Comparison of ENCODE assay signal across 8 cellular contexts in genomic region chr5:127229185-127229889, GRCh38.
A peak's percentile ranks its signal among the peaks of the same experiment; 100 is the strongest.
DNase-seq lines count a peak whose midpoint lies in the region; ATAC-seq and TF ChIP-seq lines count a peak whose summit lies in the region.

No MANE protein-coding gene starts in this region.

- intact Hi-C loops in left ventricle myocardium superior (cut with micrococcal nuclease) (no loop called here), prostate gland (cut with DNase I) (no loop called here), aorta (cut with DNase I) (no loop called here)

- no peaks in the 10 kb centered on the region for H3K79me2 ChIP-seq in SK-N-SH (ENCODE audit: insufficient read depth)

- peak overlapping the region; percentile 65 for H3K4me2 ChIP-seq in SK-N-SH

- H3K27ac ChIP-seq in SK-N-SH (ENCODE audit: low read depth in 2 of 2, low read length in 1 of 2) (no peak overlapping the region), prostate gland (peak overlapping the region; percentile 75 to 83), aorta (ENCODE audit: low read depth in 1 of 2, low read length in 2 of 2) (no peak overlapping the region)

- TF ChIP-seq CTCF in AG09319 (IDR thresholded peaks at IDR 0.05; ENCODE audit: low read depth, low read length) (peak; percentile 23), SK-N-SH (IDR thresholded peaks at IDR 0.05) (no peak), prostate gland (IDR thresholded peaks at IDR 0.05) (peak in 1 of 4 experiments; percentile 25)

- DNase-seq in AG09319 (ENCODE audit: extremely low read depth, low read depth) = no peak
- DNase-seq in SK-N-SH = peak; percentile 77
- peak; percentile 54 for DNase-seq in activated naive CD8-positive, alpha-beta T cell treated with anti-CD3 and anti-CD28 coated beads, Interleukin-2, amount 50 U/mL, for 24 hours
- DNase-seq in left ventricle myocardium superior = peak; percentile 76
- DNase-seq in prostate gland (ENCODE audit: low spot score) = peak; percentile 53
- peak; percentile 82 to 86 for DNase-seq in aorta

- peak overlapping the region; percentile 31; the same call in 1 of the 2 replicates for H3K9ac ChIP-seq in SK-N-SH

- peak overlapping the region; percentile 43 to 48 for H3K4me3 ChIP-seq in SK-N-SH (ENCODE audit: low read depth in 2 of 2, low read length in 1 of 2)
- peak overlapping the region; percentile 53 for H3K4me3 ChIP-seq in prostate gland
- H3K4me3 ChIP-seq in aorta (ENCODE audit: low read length in 2 of 2) = peak overlapping the region; percentile 33 to 63

- peaks cover 7% of the 10 kb centered on the region for H3K4me1 Mint-ChIP-seq in activated naive CD8-positive, alpha-beta T cell treated with anti-CD3 and anti-CD28 coated beads, Interleukin-2, amount 50 U/mL, for 24 hours

- no peaks in the 10 kb centered on the region for H3F3A ChIP-seq in SK-N-SH (replicated peaks; ENCODE audit: insufficient read depth)

- no peaks in the 10 kb centered on the region for H3K36me3 ChIP-seq in SK-N-SH (replicated peaks in 1 of 2; ENCODE audit: control insufficient read depth in 1 of 2, insufficient read depth in 2 of 2, low read length in 1 of 2)
- no peaks in the 10 kb centered on the region for H3K36me3 ChIP-seq in prostate gland
- H3K36me3 ChIP-seq in aorta (ENCODE audit: control insufficient read depth in 1 of 2, insufficient read depth in 2 of 2, low read length in 1 of 2) = no peaks in the 10 kb centered on the region

- WGBS in SK-N-SH (ENCODE audit: low lambda C conversion rate) = 27% methylated on average over 38 of the region's 61 CpGs
- under 1% methylated on average over 44 of the region's 61 CpGs for WGBS in prostate gland
- WGBS in aorta, 2 donors = 0 to 1% methylated on average over 50 to 61 of the region's 61 CpGs

- H3K27me3 ChIP-seq in SK-N-SH (ENCODE audit: insufficient read depth) = no peaks in the 10 kb centered on the region
- H3K27me3 ChIP-seq in prostate gland (replicated peaks; ENCODE audit: insufficient read depth) = no peaks in the 10 kb centered on the region
- H3K27me3 ChIP-seq in aorta (ENCODE audit: control insufficient read depth in 1 of 2, insufficient read depth in 2 of 2, low read length in 1 of 2) = no peaks in the 10 kb centered on the region

- TF ChIP-seq RAD21 in SK-N-SH (IDR thresholded peaks at IDR 0.05; ENCODE audit: low read length) = no peak

- no peaks in the 10 kb centered on the region for H3K9me2 ChIP-seq in SK-N-SH

- H3K4me3 Mint-ChIP-seq in activated naive CD8-positive, alpha-beta T cell treated with anti-CD3 and anti-CD28 coated beads, Interleukin-2, amount 50 U/mL, for 24 hours = peak overlapping the region; percentile 67

- peaks cover 5% of the 10 kb centered on the region for H3K36me3 Mint-ChIP-seq in activated naive CD8-positive, alpha-beta T cell treated with anti-CD3 and anti-CD28 coated beads, Interleukin-2, amount 50 U/mL, for 24 hours (ENCODE audit: low read depth)

- H3K27me3 Mint-ChIP-seq in activated naive CD8-positive, alpha-beta T cell treated with anti-CD3 and anti-CD28 coated beads, Interleukin-2, amount 50 U/mL, for 24 hours = no peaks in the 10 kb centered on the region

- POLR2A ChIA-PET in SK-N-SH (lab: Yijun Ruan, JAX) = no interaction called here

- no peaks in the 10 kb centered on the region for H3K9me3 ChIP-seq in SK-N-SH
- no peaks in the 10 kb centered on the region for H3K9me3 ChIP-seq in prostate gland
- no peaks in the 10 kb centered on the region for H3K9me3 ChIP-seq in aorta (ENCODE audit: control insufficient read depth, low read length)

- H2AFZ ChIP-seq in SK-N-SH (ENCODE audit: low read depth) = peak overlapping the region; percentile 72

- H3K9me3 Mint-ChIP-seq in activated naive CD8-positive, alpha-beta T cell treated with anti-CD3 and anti-CD28 coated beads, Interleukin-2, amount 50 U/mL, for 24 hours = peaks cover 7% of the 10 kb centered on the region

- TF ChIP-seq POLR2A in prostate gland (IDR thresholded peaks at IDR 0.05) = no peak

- H3K4me1 ChIP-seq in SK-N-SH (ENCODE audit: control insufficient read depth in 1 of 2, insufficient read depth in 2 of 2, low read depth in 1 of 2, low read length in 1 of 2) = no peaks in the 10 kb centered on the region; a peak in 1 of 4 replicates
- H3K4me1 ChIP-seq in prostate gland (replicated peaks) = no peaks in the 10 kb centered on the region
- H3K4me1 ChIP-seq in aorta (ENCODE audit: control insufficient read depth in 1 of 2, insufficient read depth in 2 of 2, low read length in 2 of 2) = no peaks in the 10 kb centered on the region

- CTCF ChIA-PET in SK-N-SH (lab: Yijun Ruan, JAX) = interaction anchor here (1.4 kb wide), 1 partner anchor 263 kb away, joined by 3 read pairs; no protein-coding TSS in a partner anchor

- no peak for TF ChIP-seq EP300 in SK-N-SH (IDR thresholded peaks at IDR 0.05; ENCODE audit: borderline replicate concordance in 1 of 2, low read depth in 1 of 2, low read length in 1 of 2)

- H4K20me1 ChIP-seq in SK-N-SH (ENCODE audit: insufficient read depth) = no peaks in the 10 kb centered on the region

- ATAC-seq in GM18909 (IDR thresholded peaks at IDR 0.05; ENCODE audit: poor library complexity, unreplicated experiment) (peak; percentile 88), HG03196 (IDR thresholded peaks at IDR 0.05; ENCODE audit: unreplicated experiment) (peak; percentile 86), left ventricle myocardium superior (peak; percentile 93), aorta (ENCODE audit: low FRiP score) (peak; percentile 78)
- peak; percentile 82 for ATAC-seq in activated naive CD8-positive, alpha-beta T cell treated with anti-CD3 and anti-CD28 coated beads, Interleukin-2, amount 50 U/mL, for 24 hours

- peak overlapping the region; percentile 47 for H3K27ac Mint-ChIP-seq in activated naive CD8-positive, alpha-beta T cell treated with anti-CD3 and anti-CD28 coated beads, Interleukin-2, amount 50 U/mL, for 24 hours

TF ChIP-seq in SK-N-SH, 30 proteins besides CTCF, POLR2A, EP300 and RAD21:
- no peak for TF ChIP-seq TAF1 (IDR thresholded peaks at IDR 0.05; ENCODE audit: borderline replicate concordance, low read depth, low read length)
- TF ChIP-seq, protein P1, sequence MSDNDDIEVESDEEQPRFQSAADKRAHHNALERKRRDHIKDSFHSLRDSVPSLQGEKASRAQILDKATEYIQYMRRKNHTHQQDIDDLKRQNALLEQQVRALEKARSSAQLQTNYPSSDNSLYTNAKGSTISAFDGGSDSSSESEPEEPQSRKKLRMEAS (IDR thresholded peaks at IDR 0.05; ENCODE audit: low read depth) = peak; percentile 46; the same call in 1 of the 2 replicates
TF ChIP-seq in SK-N-SH: peak in this region for 1.

Comparison
In these comparisons a context has a peak if more than half of its experiments do, and no peak if none do; other contexts are left out.
1. H3K27ac ChIP-seq: peak in prostate gland (2 of 2); none in SK-N-SH (0 of 2) and aorta (0 of 2).
2. Peak in every context shown above with its lines, with median percentiles within 50 percentile points of each other: ATAC-seq and H3K4me3 ChIP-seq.